Comparison of ENCODE assay signal across 17 cellular contexts in the genomic region with DNA sequence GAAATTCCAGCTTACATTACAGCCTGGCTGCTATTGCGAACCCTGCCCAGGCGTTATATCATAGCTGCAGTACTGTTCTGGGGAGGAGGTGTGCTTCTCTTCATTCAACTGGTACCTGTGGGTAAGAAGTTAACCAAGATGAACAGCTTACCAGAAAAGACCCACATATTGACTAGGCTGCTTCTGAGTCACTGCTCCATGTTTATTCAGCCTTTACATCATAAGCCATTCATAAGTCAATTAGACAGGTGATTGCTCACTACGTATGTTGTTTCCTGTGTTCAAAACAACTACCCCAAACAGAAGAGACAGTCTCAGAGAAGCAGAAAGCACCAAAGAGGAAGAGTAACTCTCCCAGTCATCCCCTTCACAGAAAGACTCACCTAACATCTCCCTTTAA. TPM values are rescaled to one million over a fixed set of nuclear protein-coding genes. Genes with fewer than 3 reads are reported as not detected.
A peak's percentile ranks its signal among the peaks of the same experiment; 100 is the strongest.
DNase-seq lines count a peak whose midpoint lies in the region; ATAC-seq, FAIRE-seq and TF ChIP-seq lines count a peak whose summit lies in the region.
"Had no signal": no experiment of that assay in that cellular context is flagged by ENCODE, and none has a peak within 500 bp of the region (broad histone marks: within the 10 kb centered on the region; RNA-seq: fewer than 3 reads in every experiment).

No MANE protein-coding gene starts in this region.

- H2BK5ac ChIP-seq in IMR-90 (ENCODE audit: low read depth, low read length, poor library complexity, severe bottlenecking), result no peak overlapping the region

- TF ChIP-seq POLR2A in IMR-90 (IDR thresholded peaks at IDR 0.05; ENCODE audit: low read depth, low read length), result no peak

- H3K27me3 ChIP-seq in IMR-90 (ENCODE audit: control insufficient read depth, insufficient read depth, low read length), result no peaks in the 10 kb centered on the region
- no peaks in the 10 kb centered on the region for H3K27me3 ChIP-seq in bronchial epithelial cell (ENCODE audit: control insufficient read depth, insufficient read depth, low read length)
- no peaks in the 10 kb centered on the region for H3K27me3 ChIP-seq in psoas muscle (ENCODE audit: insufficient read depth in 3 of 3, low read length in 2 of 3)
- H3K27me3 ChIP-seq: body of pancreas, esophagus squamous epithelium, upper lobe of left lung had no signal

- no TSS peak for BruUV-seq in IMR-90 (replicated peaks; lab: Mats Ljungman, UMichigan)

- H4K5ac ChIP-seq in IMR-90 (ENCODE audit: low read depth, low read length), result no peak overlapping the region

- H3K4me1 Mint-ChIP-seq in chondrocyte (ENCODE audit: low read depth), result no peaks in the 10 kb centered on the region
- H3K4me1 Mint-ChIP-seq: neural crest cell had no signal

- peak; percentile 54 for DNase-seq in NCI-H82 (lab: John Stamatoyannopoulos, UW)
- no peak for DNase-seq in NCI-H82 treated with DMSO at 0.1 percent for 48 hours (lab: John Stamatoyannopoulos, UW; ENCODE audit: unreplicated experiment)
- DNase-seq in IMR-90, result peak; percentile 62
- DNase-seq in bronchial epithelial cell (ENCODE audit: low read depth), result peak; percentile 95
- no peak for DNase-seq in psoas muscle
- no peak for DNase-seq in epidermal melanocyte (ENCODE audit: insufficient read length, low spot score)
- DNase-seq in chondrocyte (ENCODE audit: low spot score), result no peak
- no peak for DNase-seq in substantia nigra (lab: John Stamatoyannopoulos, UW)
- DNase-seq: activated T-cell treated with anti-CD3 and anti-CD28 coated beads, Interleukin-2, amount 50 U/mL, for 48 hours; body of pancreas; esophagus squamous epithelium; islet precursor cell; Karpas-422; NCI-H2227 treated with DMSO at 0.1 percent for 48 hours; upper lobe of left lung had no signal

- TF ChIP-seq CTCF in IMR-90 (conservative IDR thresholded peaks at IDR 0.05; ENCODE audit: low read depth, low read length) (no peak), bronchial epithelial cell (IDR thresholded peaks at IDR 0.05; ENCODE audit: insufficient read depth, low read length, severe bottlenecking) (no peak), psoas muscle (IDR thresholded peaks at IDR 0.05) (no peak), chondrocyte (IDR thresholded peaks at IDR 0.05) (no peak)

- CTCF ChIA-PET in IMR-90 (lab: Yijun Ruan, JAX), result interaction anchor here (0.7 kb wide), 1 partner anchor 43 kb away, joined by 7 read pairs; no protein-coding TSS in a partner anchor

- H2BK15ac ChIP-seq in IMR-90 (ENCODE audit: low read depth, low read length), result no peak overlapping the region

- H2AK5ac ChIP-seq in IMR-90 (ENCODE audit: low read depth, low read length), result no peak overlapping the region

- no peak overlapping the region for H3K4ac ChIP-seq in IMR-90 (ENCODE audit: low read depth, low read length)

- no peak overlapping the region for H2AK9ac ChIP-seq in IMR-90 (replicated peaks; ENCODE audit: low read depth, low read length, poor library complexity)

- H3K27ac ChIP-seq in IMR-90 (ENCODE audit: insufficient read depth, low read length), result no peak overlapping the region
- no peak overlapping the region for H3K27ac ChIP-seq in psoas muscle
- no peak overlapping the region for H3K27ac ChIP-seq in substantia nigra (ENCODE audit: low read depth, low read length, poor library complexity, severe bottlenecking)
- H3K27ac ChIP-seq: body of pancreas, esophagus squamous epithelium, upper lobe of left lung had no signal

- H3K14ac ChIP-seq in IMR-90 (replicated peaks; ENCODE audit: low read depth, low read length), result no peak overlapping the region

- no peak overlapping the region for H3K27ac Mint-ChIP-seq in chondrocyte (ENCODE audit: unreplicated experiment)

- no peak overlapping the region for H2BK20ac ChIP-seq in IMR-90 (ENCODE audit: low read depth, low read length)

- H3K4me1 ChIP-seq in IMR-90 (ENCODE audit: control insufficient read depth, insufficient read depth, low read length), result 0 out of 2 replicates have a peak, but pooled peaks cover 2% of the 10 kb centered on the region
- H3K4me1 ChIP-seq in psoas muscle, result no peaks in the 10 kb centered on the region
- H3K4me1 ChIP-seq: body of pancreas, esophagus squamous epithelium, upper lobe of left lung had no signal

- H3K79me1 ChIP-seq in IMR-90 (ENCODE audit: low read depth in 1 of 2, low read length in 2 of 2), result no peaks in the 10 kb centered on the region

- H2BK120ac ChIP-seq in IMR-90 (ENCODE audit: low read depth, low read length), result no peak overlapping the region

- ATAC-seq in IMR-90 (ENCODE audit: low read depth) (no peak), psoas muscle (peak in 3 of 4 donors; percentile 32 to 53 (median 34))
- ATAC-seq: body of pancreas, Right ventricle myocardium inferior had no signal

- H3K9ac ChIP-seq in IMR-90 (ENCODE audit: low read depth, low read length), result no peak overlapping the region

- WGBS in IMR-90 (ENCODE audit: extremely low coverage in 2 of 2, insufficient read length in 1 of 2), 2 experiments, result no CpG with 5 or more reads among the region's 3 CpGs
- WGBS in psoas muscle, 3 donors, result 89 to 92% (median 90%) methylated on average over 3 of the region's 3 CpGs

- H3K9me1 ChIP-seq in IMR-90 (ENCODE audit: insufficient read depth, low read length), result no peaks in the 10 kb centered on the region

- in situ Hi-C loops in IMR-90 (cut with MboI; ENCODE audit: low sequenced_read_pairs), result no loop called here

- no peak overlapping the region for H3K4me2 ChIP-seq in IMR-90 (ENCODE audit: low read depth, low read length)

- no peak overlapping the region for H4K91ac ChIP-seq in IMR-90 (ENCODE audit: insufficient read depth, low read depth, low read length)

- no peaks in the 10 kb centered on the region for H4K20me1 ChIP-seq in IMR-90 (ENCODE audit: insufficient read depth, low read length)

- no peak for TF ChIP-seq RAD21 in IMR-90 (IDR thresholded peaks at IDR 0.05; ENCODE audit: low read length)

- H3K23ac ChIP-seq in IMR-90 (ENCODE audit: low read depth, low read length), result no peak overlapping the region

- H3K18ac ChIP-seq in IMR-90 (ENCODE audit: low read depth, low read length), result no peak overlapping the region

- no peaks in the 10 kb centered on the region for H3K9me3 Mint-ChIP-seq in chondrocyte (ENCODE audit: low read depth)
- H3K9me3 Mint-ChIP-seq: neural crest cell had no signal

- no peak overlapping the region for H2AFZ ChIP-seq in IMR-90 (replicated peaks; ENCODE audit: low read length, poor library complexity)

- peaks cover 11% of the 10 kb centered on the region for H3K36me3 Mint-ChIP-seq in chondrocyte (ENCODE audit: low read depth)

- no peak overlapping the region for H4K8ac ChIP-seq in IMR-90 (ENCODE audit: low read depth in 2 of 2, low read length in 2 of 2)

- H3K56ac ChIP-seq in IMR-90 (ENCODE audit: extremely low read depth, insufficient read depth, low read length), result no peak overlapping the region

- H3K27me3 Mint-ChIP-seq in chondrocyte (ENCODE audit: low read depth), result no peaks in the 10 kb centered on the region

- H3K9me3 ChIP-seq in IMR-90 (ENCODE audit: control insufficient read depth, insufficient read depth, low read length) (no peaks in the 10 kb centered on the region), psoas muscle (no peaks in the 10 kb centered on the region)
- H3K9me3 ChIP-seq: body of pancreas, esophagus squamous epithelium, upper lobe of left lung had no signal

- H3K36me3 ChIP-seq in IMR-90 (ENCODE audit: control insufficient read depth, insufficient read depth, low read length) (0 out of 2 replicates have a peak, but pooled peaks cover 3% of the 10 kb centered on the region), bronchial epithelial cell (ENCODE audit: control insufficient read depth, insufficient read depth, low read length) (peaks cover 6% of the 10 kb centered on the region), psoas muscle (ENCODE audit: insufficient read depth in 1 of 2, low read depth in 1 of 2) (peaks cover 4 to 68% of the 10 kb centered on the region in 2 donors)

- intact Hi-C loops in IMR-90 (cut with micrococcal nuclease) (no loop called here), psoas muscle (cut with DNase I) (no loop called here)

- FAIRE-seq in bronchial epithelial cell (lab: Jason Lieb, UNC), result no peak

- H3K4me3 Mint-ChIP-seq in chondrocyte (ENCODE audit: unreplicated experiment), result no peak overlapping the region
- H3K4me3 Mint-ChIP-seq: neural crest cell had no signal

- dilution Hi-C loops in IMR-90 (cut with HindIII; ENCODE audit: low sequenced_read_pairs, unreplicated experiment), result no loop called here

- H3K4me3 ChIP-seq in IMR-90 (ENCODE audit: insufficient read depth, low read depth, low read length) (no peak overlapping the region), bronchial epithelial cell (ENCODE audit: low read depth, low read length) (no peak overlapping the region), psoas muscle (no peak overlapping the region)
- H3K4me3 ChIP-seq: body of pancreas, esophagus squamous epithelium, upper lobe of left lung had no signal

- POLR2A ChIA-PET in IMR-90 (lab: Charles Lee; ENCODE audit: unreplicated experiment), result no interaction called here

TF ChIP-seq in IMR-90, 13 proteins besides CTCF, POLR2A, EP300 and RAD21 (continues in another document):
- TF ChIP-seq MXI1 (IDR thresholded peaks at IDR 0.05; ENCODE audit: borderline replicate concordance, low read depth, low read length) (no peak), RFX5 (IDR thresholded peaks at IDR 0.05; ENCODE audit: low read depth, low read length) (no peak), CEBPB (IDR thresholded peaks at IDR 0.05; ENCODE audit: low read depth, low read length) (no peak)

RNA-seq across cellular contexts. Expression of a gene that starts 34.7 kb away (rescaled TPM):
- total RNA-seq in IMR-90 (2012; rRNA removed) (3.6 and 6.1 TPM in 2 replicates), bronchial epithelial cell (7.1 and 9.6 TPM in 2 replicates), psoas muscle (100 to 1,000 TPM in 1 of 4 donors, 10 to 100 TPM in 3; 26.6 to 145 (median 74.7) TPM), chondrocyte (6.1 to 7.1 TPM (median 6.6 TPM) in 3 replicates)
- polyA plus RNA-seq in IMR-90 (2012; rRNA removed) (6.0 and 7.1 TPM in 2 replicates), psoas muscle (10 to 100 TPM; 37.7 to 93.7 (median 60.6) TPM)
- polyA plus RNA-seq in IMR-90 (2012; cell fraction: cytosol; rRNA removed), result 1.3 and 4.2 TPM in 2 replicates
- 28.5 and 37.6 TPM in 2 replicates for polyA plus RNA-seq in IMR-90 (2012; cell fraction: nucleus; rRNA removed; ENCODE audit: low replicate concordance)

RNA-seq across cellular contexts. Expression of a gene that starts 40.6 kb away (rescaled TPM):
- total RNA-seq in IMR-90 (2012; rRNA removed) (2.8 and 3.2 TPM in 2 replicates), bronchial epithelial cell (0.13 and 0.26 TPM in 2 replicates), psoas muscle (10 to 100 TPM in 1 of 4 donors, 1 to 10 TPM in 3; 1.9 to 14.0 (median 2.7) TPM), chondrocyte (4.2 to 5.4 TPM (median 4.8 TPM) in 3 replicates)
- polyA plus RNA-seq in IMR-90 (2012; rRNA removed) (2.5 and 2.6 TPM in 2 replicates), psoas muscle (10 to 100 TPM in 1 of 3 donors, 1 to 10 TPM in 2; 1.1 to 17.5 (median 5.6) TPM)
- 1.2 and 2.1 TPM in 2 replicates for polyA plus RNA-seq in IMR-90 (2012; cell fraction: cytosol; rRNA removed)
- 7.0 and 12.7 TPM in 2 replicates for polyA plus RNA-seq in IMR-90 (2012; cell fraction: nucleus; rRNA removed; ENCODE audit: low replicate concordance)
- total RNA-seq: body of pancreas had no signal

Comparison
In these comparisons a context has a peak if more than half of its experiments do, and no peak if none do; other contexts are left out.
1. DNase-seq: peak in NCI-H82 (single experiment), IMR-90 (single experiment) and bronchial epithelial cell (single experiment); none in NCI-H82 treated with DMSO at 0.1 percent for 48 hours (single experiment), psoas muscle (0 of 2), epidermal melanocyte (single experiment), chondrocyte (single experiment) and substantia nigra (0 of 49).